Comparison of ENCODE assay signal across 12 cellular contexts in genomic region chr1:144558516-144558915, GRCh38. TPM values are rescaled to one million over a fixed set of nuclear protein-coding genes. Genes with fewer than 3 reads are reported as not detected.
"Had no signal": no experiment of that assay in that cellular context is flagged by ENCODE, and none has a peak within 500 bp of the region (broad histone marks: within the 10 kb centered on the region; RNA-seq: fewer than 3 reads in every experiment).

No MANE protein-coding gene starts in this region.

RNA-seq across cellular contexts. Expression of gene PPIAL4F, which starts 34.2 kb away (rescaled TPM):
- total RNA-seq: cardiac septum, colonic mucosa, esophagus muscularis mucosa, hepatocyte, lung, osteoblast, psoas muscle, stomach, testis, upper lobe of right lung had no signal
- polyA plus RNA-seq: hepatocyte, lung, psoas muscle, SK-N-SH, small intestine, stomach had no signal
